Comparison of ENCODE assay signal across 8 cellular contexts in genomic region chr1:232923739-232924386, GRCh38. TPM values are rescaled to one million over a fixed set of nuclear protein-coding genes. Genes with fewer than 3 reads are reported as not detected.
A peak's percentile ranks its signal among the peaks of the same experiment; 100 is the strongest.
DNase-seq lines count a peak whose midpoint lies in the region; ATAC-seq and TF ChIP-seq lines count a peak whose summit lies in the region.

No MANE protein-coding gene starts in this region.

- no peaks in the 10 kb centered on the region for H4K20me1 ChIP-seq in smooth muscle cell (ENCODE audit: low read depth)

- no peaks in the 10 kb centered on the region for H3K36me3 Mint-ChIP-seq in activated T-cell treated with anti-CD3 and anti-CD28 coated beads, Interleukin-2, amount 50 U/mL, for 24 hours (ENCODE audit: low read depth)

- H3K4me3 ChIP-seq in smooth muscle cell, result no peak overlapping the region

- WGBS in smooth muscle cell (ENCODE audit: low lambda C conversion rate), result 49% methylated on average over 4 of the region's 4 CpGs

- H3K4me3 Mint-ChIP-seq in activated T-cell treated with anti-CD3 and anti-CD28 coated beads, Interleukin-2, amount 50 U/mL, for 24 hours, result peak overlapping the region; percentile 40

- no peak overlapping the region for H2AFZ ChIP-seq in smooth muscle cell (ENCODE audit: low read depth)

- peak overlapping the region; percentile 92 for H3K27ac Mint-ChIP-seq in activated T-cell treated with anti-CD3 and anti-CD28 coated beads, Interleukin-2, amount 50 U/mL, for 24 hours

- H3K4me2 ChIP-seq in smooth muscle cell, result peak overlapping the region; percentile 58

- H3K4me1 Mint-ChIP-seq in activated T-cell treated with anti-CD3 and anti-CD28 coated beads, Interleukin-2, amount 50 U/mL, for 24 hours (ENCODE audit: low read depth), result peaks cover 40% of the 10 kb centered on the region

- DNase-seq in activated T-cell treated with anti-CD3 and anti-CD28 coated beads, Interleukin-2, amount 50 U/mL, for 24 hours, result peak; percentile 64
- no peak for DNase-seq in smooth muscle cell (lab: John Stamatoyannopoulos, UW; ENCODE audit: unreplicated experiment)
- DNase-seq in NCI-H748 treated with DMSO at 0.1 percent for 48 hours (lab: John Stamatoyannopoulos, UW), result no peak
- no peak for DNase-seq in MV-4-11 (lab: John Stamatoyannopoulos, UW)
- DNase-seq in NCI-H82 (lab: John Stamatoyannopoulos, UW), result no peak
- no peak for DNase-seq in Kasumi-1 (lab: John Stamatoyannopoulos, UW)

- no peaks in the 10 kb centered on the region for H3K27me3 Mint-ChIP-seq in activated T-cell treated with anti-CD3 and anti-CD28 coated beads, Interleukin-2, amount 50 U/mL, for 24 hours

- H3K4me1 ChIP-seq in smooth muscle cell (ENCODE audit: low read depth), result no peaks in the 10 kb centered on the region

- no peaks in the 10 kb centered on the region for H3K27me3 ChIP-seq in smooth muscle cell (ENCODE audit: low read depth)

- H3K79me2 ChIP-seq in smooth muscle cell (ENCODE audit: low read depth), result no peaks in the 10 kb centered on the region

- peak; percentile 81 for ATAC-seq in GM18505 (IDR thresholded peaks at IDR 0.05; ENCODE audit: unreplicated experiment)
- ATAC-seq in HG03280 (IDR thresholded peaks at IDR 0.05; ENCODE audit: unreplicated experiment), result peak; percentile 56

- H3K9ac ChIP-seq in smooth muscle cell (ENCODE audit: low read depth), result no peak overlapping the region

- H3K27ac ChIP-seq in smooth muscle cell (ENCODE audit: low read depth), result peak overlapping the region; percentile 91

- no peaks in the 10 kb centered on the region for H3K36me3 ChIP-seq in smooth muscle cell (ENCODE audit: low read depth)

- TF ChIP-seq CTCF in smooth muscle cell (IDR thresholded peaks at IDR 0.05; ENCODE audit: borderline replicate concordance, insufficient read depth, poor library complexity, severe bottlenecking), result no peak

- no peak for TF ChIP-seq POLR2A in GM18505 (IDR thresholded peaks at IDR 0.05; ENCODE audit: borderline replicate concordance, extremely low read depth, insufficient read depth, insufficient read length)

- peaks cover 11% of the 10 kb centered on the region for H3F3A ChIP-seq in smooth muscle cell (ENCODE audit: low read depth)

- no peaks in the 10 kb centered on the region for H3K9me3 ChIP-seq in smooth muscle cell (replicated peaks; ENCODE audit: low read depth)

- peaks cover 6% of the 10 kb centered on the region for H3K9me3 Mint-ChIP-seq in activated T-cell treated with anti-CD3 and anti-CD28 coated beads, Interleukin-2, amount 50 U/mL, for 24 hours

RNA-seq across cellular contexts. Expression of gene NTPCR, which starts 26.5 kb away (rescaled TPM):
- 39.2 and 40.9 TPM in 2 replicates for total RNA-seq in smooth muscle cell
- polyA plus RNA-seq in smooth muscle cell, result 54.3 and 59.2 TPM in 2 replicates
